Comparison of ENCODE assay signal across 20 cellular contexts in genomic region chr1:181739214-181739613, GRCh38.
DNase-seq lines count a peak whose midpoint lies in the region; ATAC-seq, FAIRE-seq and TF ChIP-seq lines count a peak whose summit lies in the region.
"Had no signal": no experiment of that assay in that cellular context is flagged by ENCODE, and none has a peak within 500 bp of the region (broad histone marks: within the 10 kb centered on the region; RNA-seq: fewer than 3 reads in every experiment).

No MANE protein-coding gene starts in this region.

- intact Hi-C loops in GM12878 (cut with micrococcal nuclease; ENCODE audit: unreplicated experiment): no loop called here
- intact Hi-C loops in head of caudate nucleus (cut with DNase I): no loop called here
- intact Hi-C loops in A673 (cut with micrococcal nuclease; ENCODE audit: unreplicated experiment): no loop called here

- FAIRE-seq in GM12878 (lab: Jason Lieb, UNC): no peak
- FAIRE-seq: G401.6, GM12892, GM18507 had no signal

- no peak overlapping the region for H3K9ac ChIP-seq in GM12878 (ENCODE audit: control insufficient read depth, insufficient read depth, low read length)
- H3K9ac ChIP-seq: GM23248 had no signal

- H4K20me1 ChIP-seq in GM12878 (ENCODE audit: control insufficient read depth, insufficient read depth): no peaks in the 10 kb centered on the region; the same call in 1 of the 2 replicates

- BruUV-seq in GM12878 (replicated peaks; lab: Mats Ljungman, UMichigan) (no TSS peak), A673 (replicated peaks; lab: Mats Ljungman, UMichigan) (no TSS peak)

- H3K79me2 ChIP-seq in GM12878 (ENCODE audit: control insufficient read depth, insufficient read depth, low read length): no peaks in the 10 kb centered on the region

- H3K27ac ChIP-seq in GM12878 (ENCODE audit: control insufficient read depth, insufficient read depth): no peak overlapping the region
- H3K27ac ChIP-seq in A673 (ENCODE audit: low read depth, low read length, poor library complexity, severe bottlenecking): no peak overlapping the region
- H3K27ac ChIP-seq: GM23248 had no signal

- in situ Hi-C loops in GM12878 (cut with MboI): no loop called here

- POLR2A ChIA-PET in GM12878 (lab: Charles Lee) (no interaction called here), A673 (lab: Charles Lee; ENCODE audit: low non-redundant PET) (no interaction called here)

- WGBS in GM12878 (ENCODE audit: insufficient coverage, insufficient replicate concordance, low lambda C conversion rate, missing lambda C conversion rate): 41% methylated on average over 8 of the region's 9 CpGs

- no peak for TF ChIP-seq POLR2A in GM12878 (IDR thresholded peaks at IDR 0.05; ENCODE audit: low read depth, low read length)

- TF ChIP-seq CTCF in GM12878 (IDR thresholded peaks at IDR 0.05 in 2 of 3, conservative IDR thresholded peaks at IDR 0.05 in 1 of 3; ENCODE audit: control insufficient read depth in 2 of 3, extremely low read depth in 1 of 3, insufficient read depth in 1 of 3, low read depth in 3 of 3, low read length in 3 of 3) (no peak), A673 (conservative IDR thresholded peaks at IDR 0.05; ENCODE audit: low read depth, low read length) (no peak)

- H3K9me3 ChIP-seq in GM12878 (replicated peaks; ENCODE audit: control insufficient read depth, insufficient read depth, low read length): no peaks in the 10 kb centered on the region
- no peaks in the 10 kb centered on the region for H3K9me3 ChIP-seq in A673 (ENCODE audit: low read depth, low read length, poor library complexity, severe bottlenecking)
- H3K9me3 ChIP-seq: BE2C, HAP-1 had no signal

- CTCF ChIA-PET in GM12878 (lab: Yijun Ruan, JAX) (interaction anchor here (1.0 kb wide), 1 partner anchor 198 kb away, joined by 3 read pairs; no protein-coding TSS in a partner anchor), A673 (lab: Charles Lee) (no interaction called here)

- SMC1A ChIA-PET in GM12878 (lab: Charles Lee; ENCODE audit: uncharacterized antibody, unreplicated experiment): no interaction called here

- no peak for TF ChIP-seq RAD21 in GM12878 (IDR thresholded peaks at IDR 0.05; ENCODE audit: insufficient read depth, low read depth, low read length)

- peak; percentile 24 for DNase-seq in HT1080 (ENCODE audit: low read depth)
- DNase-seq in GM12878 (ENCODE audit: low read depth, low spot score): no peak
- peak in 38 of 42 donors; percentile 31 to 86 (median 60) for DNase-seq in head of caudate nucleus
- no peak for DNase-seq in activated CD4-positive, CD25-positive, alpha-beta regulatory T cell treated with anti-CD3 and anti-CD28 coated beads, Interleukin-2, amount 50 U/mL, for 72 hours
- DNase-seq in NCI-H1930 (lab: John Stamatoyannopoulos, UW): no peak
- no peak for DNase-seq in A673 (ENCODE audit: low spot score)
- no peak for DNase-seq in effector CD8-positive, alpha-beta T cell (lab: John Stamatoyannopoulos, UW)
- DNase-seq: 8988T; BE2C; C1 segment of cervical spinal cord; CD4-positive, CD25-positive, alpha-beta regulatory T cell; CD8-positive, alpha-beta memory T cell; COR-L47; DMS 273 treated with DMSO at 0.1 percent for 48 hours; DMS53; GM23248 had no signal

- TF ChIP-seq EP300 in GM12878 (IDR thresholded peaks at IDR 0.05; ENCODE audit: borderline replicate concordance in 1 of 2, control insufficient read depth in 1 of 2, low read depth in 2 of 2, low read length in 2 of 2): no peak

- H2AFZ ChIP-seq in GM12878 (ENCODE audit: control insufficient read depth, low read depth, low read length): no peak overlapping the region
- H2AFZ ChIP-seq: GM23248 had no signal

- no peak overlapping the region for H3K4me3 ChIP-seq in GM12878
- H3K4me3 ChIP-seq in A673 (ENCODE audit: low read depth, low read length, poor library complexity, severe bottlenecking): no peak overlapping the region
- H3K4me3 ChIP-seq: GM23248, HAP-1 had no signal

- no peak for ATAC-seq in GM12878

- H3K4me1 ChIP-seq in GM12878 (ENCODE audit: control insufficient read depth, insufficient read depth, low read length) (no peaks in the 10 kb centered on the region), A673 (ENCODE audit: insufficient read depth, low read length, poor library complexity, severe bottlenecking) (no peaks in the 10 kb centered on the region)
- H3K4me1 ChIP-seq: BE2C, HAP-1 had no signal

- no peaks in the 10 kb centered on the region for H3K27me3 ChIP-seq in GM12878 (replicated peaks in 1 of 2; ENCODE audit: control insufficient read depth in 2 of 2, insufficient read depth in 2 of 2, low read length in 1 of 2)
- H3K27me3 ChIP-seq in A673 (replicated peaks; ENCODE audit: insufficient read depth, low read depth, low read length, poor library complexity): peaks cover 31% of the 10 kb centered on the region
- H3K27me3 ChIP-seq: BE2C had no signal

- RAD21 ChIA-PET in GM12878 (lab: Charles Lee; ENCODE audit: unreplicated experiment): interaction anchor here (1.0 kb wide), 1 partner anchor 261 kb away, joined by 4 read pairs; no protein-coding TSS in a partner anchor

- H3K36me3 ChIP-seq in GM12878 (ENCODE audit: control insufficient read depth in 2 of 2, insufficient read depth in 2 of 2, low read length in 1 of 2) (peaks cover 3 to 6% of the 10 kb centered on the region in 2 experiments; a peak in 2 of 4 replicates), A673 (ENCODE audit: insufficient read depth, low read length, poor library complexity, severe bottlenecking) (no peaks in the 10 kb centered on the region)
- H3K36me3 ChIP-seq: BE2C, HAP-1 had no signal

- H3K4me2 ChIP-seq in GM12878 (ENCODE audit: control insufficient read depth, insufficient read depth): no peak overlapping the region

TF ChIP-seq in GM12878, 131 proteins besides CTCF, POLR2A, EP300 and RAD21:
- TF ChIP-seq YY1 (IDR thresholded peaks at IDR 0.05; ENCODE audit: low read depth, low read length): no peak
- TF ChIP-seq IKZF2 (IDR thresholded peaks at IDR 0.05): no peak
- TF ChIP-seq CEBPZ (IDR thresholded peaks at IDR 0.05; ENCODE audit: low read depth, low read length): no peak
- peak; percentile 20 for TF ChIP-seq USF1 (IDR thresholded peaks at IDR 0.05; ENCODE audit: borderline replicate concordance, extremely low read length, insufficient read depth, low read depth, low read length)
TF ChIP-seq in GM12878: peak in this region for 1.

Comparison
In these comparisons a context has a peak if more than half of its experiments do, and no peak if none do; other contexts are left out.
1. DNase-seq: peak in HT1080 (single experiment) and head of caudate nucleus (38 of 42); none in GM12878 (single experiment), activated CD4-positive, CD25-positive, alpha-beta regulatory T cell treated with anti-CD3 and anti-CD28 coated beads, Interleukin-2, amount 50 U/mL, for 72 hours (single experiment), NCI-H1930 (0 of 2), A673 (single experiment) and effector CD8-positive, alpha-beta T cell (single experiment).